In genomic region chr17:80799553-80800403, GRCh38 we compare ENCODE assay signal across 18 cellular contexts.
DNase-seq lines count a peak whose midpoint lies in the region; ATAC-seq and TF ChIP-seq lines count a peak whose summit lies in the region.
"Had no signal": no experiment of that assay in that cellular context is flagged by ENCODE, and none has a peak within 500 bp of the region (broad histone marks: within the 10 kb centered on the region; RNA-seq: fewer than 3 reads in every experiment).

No MANE protein-coding gene starts in this region.

- peaks cover 18% of the 10 kb centered on the region for H3K4me1 ChIP-seq in BLaER1
- H3K4me1 ChIP-seq in DND-41 (ENCODE audit: insufficient read depth, low read length), result no peaks in the 10 kb centered on the region
- peaks cover 21% of the 10 kb centered on the region for H3K4me1 ChIP-seq in OCI-LY1 (ENCODE audit: insufficient read depth, low read length, severe bottlenecking)

- no peak overlapping the region for H2AFZ ChIP-seq in DND-41 (ENCODE audit: low read depth, low read length)
- H2AFZ ChIP-seq in OCI-LY1 (ENCODE audit: low read length), result no peak overlapping the region

- H3K9ac ChIP-seq in BLaER1 (no peak overlapping the region), DND-41 (ENCODE audit: low read depth, low read length) (no peak overlapping the region), OCI-LY1 (ENCODE audit: low read length) (0 out of 2 replicates have a peak overlapping the region, but pooled peaks have one; percentile 3)

- H3K4me3 ChIP-seq in BLaER1 (no peak overlapping the region), DND-41 (ENCODE audit: low read depth in 1 of 2, low read length in 2 of 2) (no peak overlapping the region), OCI-LY1 (ENCODE audit: low read depth, low read length, poor library complexity, severe bottlenecking) (no peak overlapping the region)
- H3K4me3 ChIP-seq: adrenal gland, tibial nerve had no signal

- no peak overlapping the region for H3K27ac ChIP-seq in BLaER1
- H3K27ac ChIP-seq in DND-41 (ENCODE audit: low read length), result 0 out of 2 replicates have a peak overlapping the region, but pooled peaks have one; percentile 11
- peak overlapping the region; percentile 87 for H3K27ac ChIP-seq in OCI-LY1 (ENCODE audit: low read depth, low read length, poor library complexity, severe bottlenecking)
- H3K27ac ChIP-seq: adrenal gland, tibial nerve had no signal

- peak overlapping the region; percentile 46 for H3K4me2 ChIP-seq in BLaER1
- H3K4me2 ChIP-seq in DND-41 (ENCODE audit: insufficient read depth, low read length), result no peak overlapping the region
- H3K4me2 ChIP-seq in OCI-LY1 (ENCODE audit: low read length), result 0 out of 2 replicates have a peak overlapping the region, but pooled peaks have one; percentile 3

- H3K27me3 ChIP-seq in BLaER1 (peaks cover 10% of the 10 kb centered on the region), DND-41 (ENCODE audit: insufficient read depth, low read length, poor library complexity) (no peaks in the 10 kb centered on the region), OCI-LY1 (ENCODE audit: insufficient read depth, low read length) (no peaks in the 10 kb centered on the region)
- H3K27me3 ChIP-seq: adrenal gland, tibial nerve had no signal

- H4K20me1 ChIP-seq in BLaER1 (peaks cover 94% of the 10 kb centered on the region), DND-41 (ENCODE audit: insufficient read depth, low read length) (no peaks in the 10 kb centered on the region), OCI-LY1 (ENCODE audit: insufficient read depth, low read length) (no peaks in the 10 kb centered on the region)

- peaks cover 16% of the 10 kb centered on the region; the same call in 1 of the 2 replicates for H3K36me3 ChIP-seq in BLaER1
- peaks cover 44% of the 10 kb centered on the region for H3K36me3 ChIP-seq in DND-41 (ENCODE audit: insufficient read depth, low read length)
- H3K36me3 ChIP-seq in OCI-LY1 (ENCODE audit: insufficient read depth, low read length), result peaks cover 100% of the 10 kb centered on the region
- H3K36me3 ChIP-seq: adrenal gland had no signal

- H3K9me2 ChIP-seq in OCI-LY1 (ENCODE audit: low read depth, low read length), result no peaks in the 10 kb centered on the region

- H3K9me3 ChIP-seq in BLaER1, result peaks cover 5% of the 10 kb centered on the region
- no peaks in the 10 kb centered on the region for H3K9me3 ChIP-seq in DND-41 (ENCODE audit: insufficient read depth, low read length, severe bottlenecking)
- H3K9me3 ChIP-seq in OCI-LY1 (ENCODE audit: low read length), result no peaks in the 10 kb centered on the region
- H3K9me3 ChIP-seq: adrenal gland, tibial nerve had no signal

- H3F3A ChIP-seq in OCI-LY1 (ENCODE audit: insufficient read depth, low read length), result no peaks in the 10 kb centered on the region

- DNase-seq in DND-41, result no peak
- DNase-seq in islet precursor cell, result peak; percentile 53
- no peak for DNase-seq in activated effector memory CD4-positive, alpha-beta T cell treated with anti-CD3 and anti-CD28 coated beads, Interleukin-2, amount 50 U/mL, for 16 hours
- no peak for DNase-seq in activated effector memory CD4-positive, alpha-beta T cell treated with Interleukin-2 at 50 U/mL for 16 hours
- DNase-seq in NCI-H1092 treated with DMSO at 0.1 percent for 48 hours (lab: John Stamatoyannopoulos, UW), result no peak
- DNase-seq: activated CD4-positive, alpha-beta T cell treated with anti-CD3 and anti-CD28 coated beads, Interleukin-2, amount 50 U/mL, for 48 hours; EL; foreskin melanocyte; GOT3; naive B cell; stimulated activated CD4-positive, alpha-beta T cell treated with anti-CD3 and anti-CD28 coated beads, Interleukin-2, amount 100 ng/mL, for 24 hours; stimulated activated naive CD4-positive, alpha-beta T cell treated with Interleukin-2 at 50 U/mL for 16 hours; T-helper 1 cell had no signal

- H3K79me2 ChIP-seq in DND-41 (ENCODE audit: insufficient read depth, low read length) (0 out of 2 replicates have a peak, but pooled peaks cover 5% of the 10 kb centered on the region), OCI-LY1 (ENCODE audit: insufficient read depth, low read length) (no peaks in the 10 kb centered on the region)

- no peak for TF ChIP-seq CTCF in DND-41 (IDR thresholded peaks at IDR 0.05; ENCODE audit: borderline replicate concordance, extremely low read depth, low read length, poor library complexity, severe bottlenecking)
- TF ChIP-seq CTCF in OCI-LY1 (IDR thresholded peaks at IDR 0.05; ENCODE audit: low read length), result no peak

- ATAC-seq in DND-41 (ENCODE audit: insufficient read depth, low read depth) (no peak), GM21447 (IDR thresholded peaks at IDR 0.05; ENCODE audit: unreplicated experiment) (no peak)
